ENCODE assay signal across 8 cellular contexts in genomic region chr3:151085227-151085888, GRCh38. TPM values are rescaled to one million over a fixed set of nuclear protein-coding genes. Genes with fewer than 3 reads are reported as not detected.
DNase-seq lines count a peak whose midpoint lies in the region; ATAC-seq and TF ChIP-seq lines count a peak whose summit lies in the region.

Gene MED12L, plus strand, starts transcription at chr3:151085664. Its CDS starts 1,263 bp downstream, at chr3:151086927.

- H3K4me3 ChIP-seq in epithelial cell of proximal tubule (ENCODE audit: low read depth, low read length), result peak within 1 kb of the TSS; percentile 59

- no peak for TF ChIP-seq CTCF in epithelial cell of proximal tubule (conservative IDR thresholded peaks at IDR 0.05; ENCODE audit: low read depth, low read length)

- peak; percentile 75 to 78 for DNase-seq in AML-193 (lab: John Stamatoyannopoulos, UW)
- peak; percentile 36 to 87 for DNase-seq in NCI-H446 (lab: John Stamatoyannopoulos, UW)
- peak; percentile 84 for DNase-seq in activated CD8-positive, alpha-beta memory T cell treated with anti-CD3 and anti-CD28 coated beads, Interleukin-2, amount 50 U/mL, for 48 hours
- no peak for DNase-seq in epithelial cell of proximal tubule (ENCODE audit: low read depth)
- peak; percentile 62 for DNase-seq in middle frontal gyrus (ENCODE audit: extremely low spot score, low spot score)
- peak; percentile 47 to 53 for DNase-seq in stimulated activated CD8-positive, alpha-beta memory T cell treated with anti-CD3 and anti-CD28 coated beads, Interleukin-7, amount 100 ng/mL, for 48 hours (ENCODE audit: extremely low read depth in 1 of 2, low read depth in 1 of 2)

- ATAC-seq in GM19023 (IDR thresholded peaks at IDR 0.05; ENCODE audit: unreplicated experiment), result peak; percentile 77
- peak; percentile 65 for ATAC-seq in HG03175 (IDR thresholded peaks at IDR 0.05; ENCODE audit: unreplicated experiment)

RNA-seq across cellular contexts. Expression of gene MED12L, which starts in this region (rescaled TPM):
- 0.12 and 0.80 TPM in 2 replicates for total RNA-seq in epithelial cell of proximal tubule
